15 cellular contexts compared by ENCODE assay signal in the genomic region with DNA sequence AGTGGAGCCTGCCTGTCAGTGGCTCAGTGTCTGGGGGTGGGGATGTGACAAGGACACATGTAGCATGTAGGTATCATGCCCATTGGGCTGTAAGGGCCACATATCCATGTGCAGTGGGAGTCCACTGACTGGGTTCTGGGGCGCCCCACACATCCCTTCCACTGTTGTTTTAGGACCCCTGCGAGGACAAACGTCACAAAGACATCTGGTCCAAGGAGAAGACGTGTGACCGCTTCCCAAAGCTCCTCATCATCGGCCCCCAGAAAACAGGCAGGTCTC. TPM values are rescaled to one million over a fixed set of nuclear protein-coding genes. Genes with fewer than 3 reads are reported as not detected.
DNase-seq lines count a peak whose midpoint lies in the region; ATAC-seq and TF ChIP-seq lines count a peak whose summit lies in the region.
"Had no signal": no experiment of that assay in that cellular context is flagged by ENCODE, and none has a peak within 500 bp of the region (broad histone marks: within the 10 kb centered on the region; RNA-seq: fewer than 3 reads in every experiment).

No MANE protein-coding gene starts in this region.

- TF ChIP-seq CTCF in left ventricle myocardium inferior (IDR thresholded peaks at IDR 0.05; ENCODE audit: borderline replicate concordance) (no peak), psoas muscle (IDR thresholded peaks at IDR 0.05) (no peak)

- H3K4me1 ChIP-seq in left ventricle myocardium inferior (peaks cover 72% of the 10 kb centered on the region), right cardiac atrium (ENCODE audit: control insufficient read depth, insufficient read depth, low read length) (peaks cover 9% of the 10 kb centered on the region), psoas muscle (peaks cover 10% of the 10 kb centered on the region)

- WGBS in right cardiac atrium = 89% methylated on average over 6 of the region's 6 CpGs
- WGBS in psoas muscle, 3 donors = 94 to 96% (median 95%) methylated on average over 6 of the region's 6 CpGs

- H3K9me3 ChIP-seq in left ventricle myocardium inferior (replicated peaks) (no peaks in the 10 kb centered on the region), right cardiac atrium (ENCODE audit: control insufficient read depth, low read length) (no peaks in the 10 kb centered on the region), psoas muscle (no peaks in the 10 kb centered on the region)

- no peak overlapping the region for H3K4me3 ChIP-seq in left ventricle myocardium inferior
- H3K4me3 ChIP-seq in right cardiac atrium (ENCODE audit: low read length) = no peak overlapping the region
- no peak overlapping the region for H3K4me3 ChIP-seq in psoas muscle

- peaks cover 93% of the 10 kb centered on the region for H3K36me3 ChIP-seq in left ventricle myocardium inferior
- peaks cover 13 to 98% of the 10 kb centered on the region in 2 donors for H3K36me3 ChIP-seq in psoas muscle (ENCODE audit: insufficient read depth in 1 of 2, low read depth in 1 of 2)

- intact Hi-C loops in left ventricle myocardium inferior (cut with micrococcal nuclease) (no loop called here), Right ventricle myocardium superior (cut with DNase I) (no loop called here), right cardiac atrium (cut with DNase I) (loop anchor here (5.0 kb wide), 2 partner anchors 79 to 84 kb away; no protein-coding TSS in a partner anchor), psoas muscle (cut with DNase I) (no loop called here)

- DNase-seq in left ventricle myocardium inferior (no peak), Right ventricle myocardium superior (no peak), right cardiac atrium (peak in 1 of 3 donors; percentile 20), psoas muscle (no peak), NCI-H1930 (lab: John Stamatoyannopoulos, UW) (no peak), hepatic stellate cell (ENCODE audit: low spot score) (no peak)
- DNase-seq in activated effector memory CD4-positive, alpha-beta T cell treated with Interleukin-2 at 50 U/mL for 16 hours = no peak
- DNase-seq: activated CD4-positive, alpha-beta T cell treated with anti-CD3 and anti-CD28 coated beads, Interleukin-2, amount 50 U/mL, for 1 hour; activated T-cell treated with anti-CD3 and anti-CD28 coated beads, Interleukin-2, amount 50 U/mL, for 24 hours; CD8-positive, alpha-beta memory T cell; NCI-H187; NCI-H524 treated with DMSO at 0.1 percent for 48 hours; occipital lobe; trophoblast cell had no signal

- H3K27ac ChIP-seq in left ventricle myocardium inferior (replicated peaks) = peak overlapping the region; percentile 87
- H3K27ac ChIP-seq in right cardiac atrium (ENCODE audit: low read length) = peak overlapping the region; percentile 77
- peak overlapping the region; percentile 63 for H3K27ac ChIP-seq in psoas muscle

- H3K27me3 ChIP-seq in left ventricle myocardium inferior (ENCODE audit: low read depth) (no peaks in the 10 kb centered on the region), right cardiac atrium (ENCODE audit: control insufficient read depth, insufficient read depth) (no peaks in the 10 kb centered on the region), psoas muscle (ENCODE audit: insufficient read depth in 3 of 3, low read length in 2 of 3) (no peaks in the 10 kb centered on the region)

- no peak for ATAC-seq in Right ventricle myocardium superior (ENCODE audit: poor library complexity)
- ATAC-seq in right cardiac atrium = no peak
- no peak for ATAC-seq in psoas muscle
- ATAC-seq in esophagus mucosa = no peak

RNA-seq across cellular contexts. Expression of a gene that starts 33.4 kb away (rescaled TPM):
- total RNA-seq in left ventricle myocardium inferior (58.9 TPM), Right ventricle myocardium superior (50.8 TPM), right cardiac atrium (10 to 100 TPM; 53.1 to 67.8 (median 58.7) TPM), psoas muscle (10 to 100 TPM; 30.1 to 40.2 (median 36.6) TPM), esophagus mucosa (112 TPM)
- polyA plus RNA-seq in right cardiac atrium (45.9 TPM), psoas muscle (10 to 100 TPM; 11.0 to 22.5 (median 13.2) TPM)

Comparison
In these comparisons a context has a peak if more than half of its experiments do, and no peak if none do; other contexts are left out.
1. intact Hi-C loops: an anchor here in right cardiac atrium (5.0 kb wide); none called in left ventricle myocardium inferior, Right ventricle myocardium superior and psoas muscle.